22 cellular contexts compared by ENCODE assay signal in genomic region chr3:72068621-72069020, GRCh38.
DNase-seq lines count a peak whose midpoint lies in the region; ATAC-seq and TF ChIP-seq lines count a peak whose summit lies in the region.
"Had no signal": no experiment of that assay in that cellular context is flagged by ENCODE, and none has a peak within 500 bp of the region (broad histone marks: within the 10 kb centered on the region; RNA-seq: fewer than 3 reads in every experiment).

No MANE protein-coding gene starts in this region.

- peaks cover 12% of the 10 kb centered on the region for H3K27me3 Mint-ChIP-seq in MCF 10A (ENCODE audit: insufficient read depth, unreplicated experiment)
- peaks cover 2% of the 10 kb centered on the region for H3K27me3 Mint-ChIP-seq in activated CD4-positive, alpha-beta T cell treated with anti-CD3 and anti-CD28 coated beads, Interleukin-2, amount 10 ng/mL, durations not matched to agents 24 days and 14 days
- peaks cover 6% of the 10 kb centered on the region for H3K27me3 Mint-ChIP-seq in activated naive CD4-positive, alpha-beta T cell treated with anti-CD3 and anti-CD28 coated beads, Interleukin-2, amount 10 ng/mL, durations not matched to agents 7 days and 5 days

- H3K27me3 ChIP-seq in breast epithelium (no peaks in the 10 kb centered on the region), upper lobe of right lung (peaks cover 3% of the 10 kb centered on the region)
- H3K27me3 ChIP-seq: MG63, SJCRH30 had no signal

- H3K4me3 ChIP-seq in breast epithelium: no peak overlapping the region
- no peak overlapping the region for H3K4me3 ChIP-seq in upper lobe of right lung
- H3K4me3 ChIP-seq: GM23338, MG63, SJCRH30 had no signal

- H3K36me3 Mint-ChIP-seq in MCF 10A (ENCODE audit: insufficient read depth, unreplicated experiment): peaks cover 5% of the 10 kb centered on the region
- peaks cover 2% of the 10 kb centered on the region for H3K36me3 Mint-ChIP-seq in activated CD4-positive, alpha-beta T cell treated with anti-CD3 and anti-CD28 coated beads, Interleukin-2, amount 10 ng/mL, durations not matched to agents 24 days and 14 days (ENCODE audit: low read depth)
- no peaks in the 10 kb centered on the region for H3K36me3 Mint-ChIP-seq in activated naive CD4-positive, alpha-beta T cell treated with anti-CD3 and anti-CD28 coated beads, Interleukin-2, amount 10 ng/mL, durations not matched to agents 7 days and 5 days

- no TSS peak for BruUV-seq in MCF 10A (replicated peaks; lab: Mats Ljungman, UMichigan)

- DNase-seq in MCF 10A (ENCODE audit: unreplicated experiment) (peak; percentile 27), breast epithelium (ENCODE audit: low spot score in 2 of 2) (no peak), amniotic epithelial cell (ENCODE audit: low read depth) (peak; percentile 64), fibroblast of peridontal ligament (ENCODE audit: extremely low read depth) (peak; percentile 45), upper lobe of right lung (no peak)
- DNase-seq in activated CD4-positive, alpha-beta T cell treated with anti-CD3 and anti-CD28 coated beads, Interleukin-2, amount 10 ng/mL, durations not matched to agents 24 days and 14 days: no peak
- no peak for DNase-seq in activated naive CD4-positive, alpha-beta T cell treated with anti-CD3 and anti-CD28 coated beads, Interleukin-2, amount 10 ng/mL, durations not matched to agents 7 days and 5 days
- DNase-seq: DMS53, Karpas-422, MG63, NCI-H1417, NCI-H1694 treated with DMSO at 0.1 percent for 48 hours, NCI-H2081 treated with DMSO at 0.1 percent for 48 hours, NCI-H2171 treated with DMSO at 0.1 percent for 48 hours, NCI-H524 treated with DMSO at 0.1 percent for 48 hours, NCI-H82, SJCRH30 had no signal

- H3K9me3 ChIP-seq in breast epithelium (peaks cover 0 to 2% of the 10 kb centered on the region in 2 donors), upper lobe of right lung (peaks cover 2% of the 10 kb centered on the region)
- H3K9me3 ChIP-seq: MG63, SJCRH30 had no signal

- intact Hi-C loops in MCF 10A (cut with micrococcal nuclease) (no loop called here), breast epithelium (cut with DNase I; ENCODE audit: low total_unique reads) (no loop called here), upper lobe of right lung (cut with DNase I) (no loop called here)
- intact Hi-C loops in activated CD4-positive, alpha-beta T cell treated with anti-CD3 and anti-CD28 coated beads, Interleukin-2, amount 10 ng/mL, durations not matched to agents 24 days and 14 days (cut with micrococcal nuclease): no loop called here

- no peaks in the 10 kb centered on the region for H3K4me1 ChIP-seq in breast epithelium
- H3K4me1 ChIP-seq in upper lobe of right lung: no peaks in the 10 kb centered on the region
- H3K4me1 ChIP-seq: SJCRH30 had no signal

- no peak for TF ChIP-seq CTCF in MCF 10A (IDR thresholded peaks at IDR 0.05; ENCODE audit: unreplicated experiment)
- TF ChIP-seq CTCF in breast epithelium (IDR thresholded peaks at IDR 0.05): no peak
- no peak for TF ChIP-seq CTCF in upper lobe of right lung (IDR thresholded peaks at IDR 0.05)

- ATAC-seq in HG02623 (IDR thresholded peaks at IDR 0.05; ENCODE audit: unreplicated experiment) (no peak), upper lobe of right lung (no peak)
- ATAC-seq: GM23338, HCT116, Panc1 had no signal

- H3K27ac Mint-ChIP-seq in MCF 10A (ENCODE audit: low read depth, unreplicated experiment): no peak overlapping the region
- no peak overlapping the region for H3K27ac Mint-ChIP-seq in activated CD4-positive, alpha-beta T cell treated with anti-CD3 and anti-CD28 coated beads, Interleukin-2, amount 10 ng/mL, durations not matched to agents 24 days and 14 days
- H3K27ac Mint-ChIP-seq in activated naive CD4-positive, alpha-beta T cell treated with anti-CD3 and anti-CD28 coated beads, Interleukin-2, amount 10 ng/mL, durations not matched to agents 7 days and 5 days: no peak overlapping the region
- H3K27ac Mint-ChIP-seq: GM23338 had no signal

- H3K9me3 Mint-ChIP-seq in MCF 10A (ENCODE audit: unreplicated experiment): peaks cover 6% of the 10 kb centered on the region
- peaks cover 14% of the 10 kb centered on the region for H3K9me3 Mint-ChIP-seq in activated CD4-positive, alpha-beta T cell treated with anti-CD3 and anti-CD28 coated beads, Interleukin-2, amount 10 ng/mL, durations not matched to agents 24 days and 14 days
- H3K9me3 Mint-ChIP-seq in activated naive CD4-positive, alpha-beta T cell treated with anti-CD3 and anti-CD28 coated beads, Interleukin-2, amount 10 ng/mL, durations not matched to agents 7 days and 5 days: peaks cover 4% of the 10 kb centered on the region

- H3K36me3 ChIP-seq in breast epithelium: no peaks in the 10 kb centered on the region
- no peaks in the 10 kb centered on the region for H3K36me3 ChIP-seq in upper lobe of right lung
- H3K36me3 ChIP-seq: MG63, SJCRH30 had no signal

- H3K27ac ChIP-seq in breast epithelium: no peak overlapping the region
- no peak overlapping the region for H3K27ac ChIP-seq in upper lobe of right lung
- H3K27ac ChIP-seq: 22Rv1, SJCRH30 had no signal

- CTCF ChIA-PET in MCF 10A (lab: Yijun Ruan, JAX): no interaction called here
- CTCF ChIA-PET in activated naive CD4-positive, alpha-beta T cell treated with anti-CD3 and anti-CD28 coated beads, Interleukin-2, amount 10 ng/mL, durations not matched to agents 7 days and 5 days (lab: Charles Lee): no interaction called here

- H3K4me3 Mint-ChIP-seq in MCF 10A (ENCODE audit: unreplicated experiment): no peak overlapping the region
- no peak overlapping the region for H3K4me3 Mint-ChIP-seq in activated CD4-positive, alpha-beta T cell treated with anti-CD3 and anti-CD28 coated beads, Interleukin-2, amount 10 ng/mL, durations not matched to agents 24 days and 14 days
- H3K4me3 Mint-ChIP-seq in activated naive CD4-positive, alpha-beta T cell treated with anti-CD3 and anti-CD28 coated beads, Interleukin-2, amount 10 ng/mL, durations not matched to agents 7 days and 5 days: no peak overlapping the region
- H3K4me3 Mint-ChIP-seq: GM23338 had no signal

- POLR2A ChIA-PET in MCF 10A (lab: Yijun Ruan, JAX): interaction anchor here (0.7 kb wide), 1 partner anchor 276 kb away, joined by 3 read pairs; no protein-coding TSS in a partner anchor

- no peak for TF ChIP-seq POLR2A in breast epithelium (IDR thresholded peaks at IDR 0.05)

- no peaks in the 10 kb centered on the region for H3K4me1 Mint-ChIP-seq in MCF 10A (ENCODE audit: insufficient read depth, unreplicated experiment)
- H3K4me1 Mint-ChIP-seq in activated CD4-positive, alpha-beta T cell treated with anti-CD3 and anti-CD28 coated beads, Interleukin-2, amount 10 ng/mL, durations not matched to agents 24 days and 14 days: peaks cover 6% of the 10 kb centered on the region
- no peaks in the 10 kb centered on the region for H3K4me1 Mint-ChIP-seq in activated naive CD4-positive, alpha-beta T cell treated with anti-CD3 and anti-CD28 coated beads, Interleukin-2, amount 10 ng/mL, durations not matched to agents 7 days and 5 days
- H3K4me1 Mint-ChIP-seq: GM23338 had no signal

Comparison
In these comparisons a context has a peak if more than half of its experiments do, and no peak if none do; other contexts are left out.
1. DNase-seq: peak in MCF 10A (single experiment), amniotic epithelial cell (single experiment) and fibroblast of peridontal ligament (single experiment); none in breast epithelium (0 of 2), activated CD4-positive, alpha-beta T cell treated with anti-CD3 and anti-CD28 coated beads, Interleukin-2, amount 10 ng/mL, durations not matched to agents 24 days and 14 days (single experiment), activated naive CD4-positive, alpha-beta T cell treated with anti-CD3 and anti-CD28 coated beads, Interleukin-2, amount 10 ng/mL, durations not matched to agents 7 days and 5 days (single experiment) and upper lobe of right lung (single experiment).